8 cellular contexts compared by ENCODE assay signal in genomic region chr6:144581807-144582537, GRCh38.
DNase-seq lines count a peak whose midpoint lies in the region; ATAC-seq and TF ChIP-seq lines count a peak whose summit lies in the region.

No MANE protein-coding gene starts in this region.

- intact Hi-C loops in tibial artery (cut with DNase I; ENCODE audit: low total_unique reads), result no loop called here

- no peaks in the 10 kb centered on the region for H3K27me3 Mint-ChIP-seq in central memory CD8-positive, alpha-beta T cell

- no peaks in the 10 kb centered on the region for H3K27me3 ChIP-seq in H7 (ENCODE audit: control insufficient read depth, insufficient read depth, low read length)
- H3K27me3 ChIP-seq in lung (ENCODE audit: control insufficient read depth, insufficient read depth), result no peaks in the 10 kb centered on the region
- no peaks in the 10 kb centered on the region for H3K27me3 ChIP-seq in tibial artery

- H3K9me3 ChIP-seq in lung (ENCODE audit: control insufficient read depth in 2 of 2, insufficient read depth in 1 of 2, low read length in 1 of 2) (no peaks in the 10 kb centered on the region), tibial artery (no peaks in the 10 kb centered on the region)

- peak overlapping the region; percentile 88 for H3K4me3 Mint-ChIP-seq in central memory CD8-positive, alpha-beta T cell

- H3K4me1 ChIP-seq in lung (ENCODE audit: control insufficient read depth in 2 of 2, insufficient read depth in 2 of 2, low read length in 2 of 2) (peaks cover 1 to 15% of the 10 kb centered on the region in 2 donors), tibial artery (peaks cover 0 to 23% (median 0%) of the 10 kb centered on the region in 4 donors)

- TF ChIP-seq CTCF in C4-2B (conservative IDR thresholded peaks at IDR 0.05) (peak; percentile 73), lung (IDR thresholded peaks at IDR 0.05; ENCODE audit: control extremely low read depth, extremely low read depth) (peak; percentile 12), tibial artery (IDR thresholded peaks at IDR 0.05) (peak in 1 of 2 experiments; percentile 27)

- DNase-seq in H7 (peak; percentile 8), OCI-M1 (lab: John Stamatoyannopoulos, UW) (peak; percentile 86), lung (ENCODE audit: low spot score) (no peak), tibial artery (no peak)
- DNase-seq in central memory CD8-positive, alpha-beta T cell (ENCODE audit: low spot score in 2 of 2), result no peak
- no peak for DNase-seq in stimulated activated CD4-positive, alpha-beta T cell treated with anti-CD3 and anti-CD28 coated beads, Interleukin-12 subunit alpha, Interleukin-12 subunit beta, amount 100 ng/mL, for 4 hours

- H3K27ac Mint-ChIP-seq in central memory CD8-positive, alpha-beta T cell (ENCODE audit: low read depth), result peak overlapping the region; percentile 90

- H3K4me3 ChIP-seq in H7 (ENCODE audit: insufficient read depth, low read depth, low read length) (no peak overlapping the region), lung (no peak overlapping the region), tibial artery (no peak overlapping the region)

- ATAC-seq in central memory CD8-positive, alpha-beta T cell (replicated peaks; ENCODE audit: extremely low read depth, poor library complexity, severe bottlenecking), result no peak
- ATAC-seq in lung (ENCODE audit: insufficient read depth, low FRiP score) (no peak), HG03196 (IDR thresholded peaks at IDR 0.05; ENCODE audit: unreplicated experiment) (no peak)

- H3K9me3 Mint-ChIP-seq in central memory CD8-positive, alpha-beta T cell, result no peaks in the 10 kb centered on the region

- H3K27ac ChIP-seq in C4-2B (no peak overlapping the region), lung (ENCODE audit: low read depth in 1 of 2, low read length in 1 of 2) (peak overlapping the region in 1 of 2 donors; percentile 2), tibial artery (no peak overlapping the region)

- 63 to 81% methylated on average over 5 of the region's 5 CpGs for WGBS in lung, 2 donors

- H3K36me3 Mint-ChIP-seq in central memory CD8-positive, alpha-beta T cell (ENCODE audit: insufficient read depth), result peaks cover 26% of the 10 kb centered on the region

- H3K4me1 Mint-ChIP-seq in central memory CD8-positive, alpha-beta T cell, result peaks cover 29% of the 10 kb centered on the region

- H3K36me3 ChIP-seq in H7 (replicated peaks; ENCODE audit: control insufficient read depth, insufficient read depth, low read length) (peaks cover 2% of the 10 kb centered on the region), lung (ENCODE audit: control insufficient read depth in 2 of 2, insufficient read depth in 2 of 2, low read length in 2 of 2) (peaks cover 2 to 8% of the 10 kb centered on the region in 2 donors), tibial artery (peaks cover 12 to 18% (median 16%) of the 10 kb centered on the region in 3 donors)

Comparison
In these comparisons a context has a peak if more than half of its experiments do, and no peak if none do; other contexts are left out.
1. DNase-seq: peak in H7 (single experiment) and OCI-M1 (single experiment); none in central memory CD8-positive, alpha-beta T cell (0 of 2), lung (single experiment), stimulated activated CD4-positive, alpha-beta T cell treated with anti-CD3 and anti-CD28 coated beads, Interleukin-12 subunit alpha, Interleukin-12 subunit beta, amount 100 ng/mL, for 4 hours (single experiment) and tibial artery (0 of 2).